Comparison of ENCODE assay signal across 21 cellular contexts in the genomic region with DNA sequence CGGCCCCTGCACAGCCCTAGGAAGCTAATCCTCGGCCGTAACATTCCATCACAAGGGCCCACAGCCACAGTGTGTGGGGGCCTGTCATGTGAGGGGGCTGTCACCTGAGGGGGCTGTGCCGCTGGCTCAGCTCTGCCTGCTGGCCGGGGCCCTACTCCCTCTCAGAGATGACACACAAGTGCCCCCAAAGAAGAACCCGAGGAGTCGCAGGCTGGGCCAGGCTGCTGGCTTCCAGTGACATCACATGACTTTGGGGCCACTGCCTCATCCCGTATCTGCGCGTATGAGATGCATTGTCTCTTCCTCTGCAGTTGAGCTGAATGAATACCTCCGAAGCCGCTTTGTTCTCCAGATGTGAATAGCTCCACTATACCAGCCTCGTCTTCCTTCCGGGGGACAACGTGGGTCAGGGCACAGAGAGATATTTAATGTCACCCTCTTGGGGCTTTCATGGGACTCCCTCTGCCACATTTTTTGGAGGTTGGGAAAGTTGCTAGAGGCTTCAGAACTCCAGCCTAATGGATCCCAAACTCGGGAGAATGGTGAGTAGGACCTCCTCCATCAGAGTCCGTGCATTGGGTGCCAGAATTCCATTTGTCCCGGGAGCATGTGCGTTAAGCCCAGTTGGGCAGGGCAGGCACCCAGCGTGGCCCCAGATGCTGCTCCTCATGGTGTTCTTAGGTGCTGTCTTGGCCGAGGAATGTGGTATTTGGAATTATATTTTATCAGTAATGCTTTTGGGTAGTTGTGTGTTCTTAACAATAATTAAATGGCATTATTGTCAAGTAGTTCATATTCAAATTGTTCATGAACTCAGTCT. TPM values are rescaled to one million over a fixed set of nuclear protein-coding genes. Genes with fewer than 3 reads are reported as not detected.
A peak's percentile ranks its signal among the peaks of the same experiment; 100 is the strongest.
DNase-seq lines count a peak whose midpoint lies in the region; ATAC-seq, FAIRE-seq and TF ChIP-seq lines count a peak whose summit lies in the region.
"Had no signal": no experiment of that assay in that cellular context is flagged by ENCODE, and none has a peak within 500 bp of the region (broad histone marks: within the 10 kb centered on the region; RNA-seq: fewer than 3 reads in every experiment).

A gene with protein sequence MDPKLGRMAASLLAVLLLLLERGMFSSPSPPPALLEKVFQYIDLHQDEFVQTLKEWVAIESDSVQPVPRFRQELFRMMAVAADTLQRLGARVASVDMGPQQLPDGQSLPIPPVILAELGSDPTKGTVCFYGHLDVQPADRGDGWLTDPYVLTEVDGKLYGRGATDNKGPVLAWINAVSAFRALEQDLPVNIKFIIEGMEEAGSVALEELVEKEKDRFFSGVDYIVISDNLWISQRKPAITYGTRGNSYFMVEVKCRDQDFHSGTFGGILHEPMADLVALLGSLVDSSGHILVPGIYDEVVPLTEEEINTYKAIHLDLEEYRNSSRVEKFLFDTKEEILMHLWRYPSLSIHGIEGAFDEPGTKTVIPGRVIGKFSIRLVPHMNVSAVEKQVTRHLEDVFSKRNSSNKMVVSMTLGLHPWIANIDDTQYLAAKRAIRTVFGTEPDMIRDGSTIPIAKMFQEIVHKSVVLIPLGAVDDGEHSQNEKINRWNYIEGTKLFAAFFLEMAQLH (plus strand): TSS at position 351 of the 820 bp plus-strand sequence. CDS start 168 bp downstream, at position 519.

- H4K20me1 ChIP-seq in GM12878 (ENCODE audit: control insufficient read depth, insufficient read depth): no peaks in the 10 kb centered on the region

- H3K9me3 ChIP-seq in GM12878 (replicated peaks; ENCODE audit: control insufficient read depth, insufficient read depth, low read length): no peaks in the 10 kb centered on the region; the same call in 2 of the 3 replicates
- H3K9me3 ChIP-seq in upper lobe of left lung: no peaks in the 10 kb centered on the region

- H3K36me3 ChIP-seq in GM12878 (ENCODE audit: control insufficient read depth in 2 of 2, insufficient read depth in 2 of 2, low read length in 1 of 2) (no peaks in the 10 kb centered on the region), upper lobe of left lung (no peaks in the 10 kb centered on the region)

- no TSS peak for BruUV-seq in GM12878 (replicated peaks; lab: Mats Ljungman, UMichigan)

- no peak for DNase-seq in D721Med (ENCODE audit: insufficient read length, low spot score)
- DNase-seq in GM12878 (ENCODE audit: low read depth, low spot score): no peak
- peak; percentile 27 for DNase-seq in islet precursor cell
- peak; percentile 96 for DNase-seq in pons (ENCODE audit: low spot score)
- no peak for DNase-seq in GM10266 (ENCODE audit: extremely low spot score)
- no peak for DNase-seq in stimulated activated CD4-positive, alpha-beta T cell treated with anti-CD3 and anti-CD28 coated beads, Interleukin-15, amount 100 ng/mL, for 24 hours
- no peak for DNase-seq in upper lobe of left lung
- DNase-seq: activated CD4-positive, alpha-beta T cell treated with anti-CD3 and anti-CD28 coated beads, Interleukin-2, amount 10 ng/mL, durations not matched to agents 7 days and 5 days; activated effector memory CD4-positive, alpha-beta T cell treated with anti-CD3 and anti-CD28 coated beads, Interleukin-2, amount 50 U/mL, for 16 hours; foreskin melanocyte; Karpas-422; NCI-H1092; NCI-H2081; NCI-H446 treated with DMSO at 0.1 percent for 48 hours; T-helper 17 cell had no signal

- no peaks in the 10 kb centered on the region for H3K79me2 ChIP-seq in GM12878 (ENCODE audit: control insufficient read depth, insufficient read depth, low read length)

- no peaks in the 10 kb centered on the region; a peak in 1 of 4 replicates for H3K27me3 ChIP-seq in GM12878 (replicated peaks in 1 of 2; ENCODE audit: control insufficient read depth in 2 of 2, insufficient read depth in 2 of 2, low read length in 1 of 2)
- H3K27me3 ChIP-seq in upper lobe of left lung: no peaks in the 10 kb centered on the region

- FAIRE-seq in D721Med (lab: Jason Lieb, UNC) (peak; percentile 38), GM12878 (lab: Jason Lieb, UNC) (no peak)
- FAIRE-seq: RCC 7860 had no signal

- H3K4me1 ChIP-seq in GM12878 (ENCODE audit: control insufficient read depth, insufficient read depth, low read length): peaks cover 5% of the 10 kb centered on the region
- H3K4me1 ChIP-seq in upper lobe of left lung: no peaks in the 10 kb centered on the region

- intact Hi-C loops in GM12878 (cut with micrococcal nuclease; ENCODE audit: unreplicated experiment): no loop called here

- ATAC-seq in GM12878 (no peak), GM19035 (IDR thresholded peaks at IDR 0.05; ENCODE audit: unreplicated experiment) (no peak), upper lobe of left lung (ENCODE audit: low FRiP score in 2 of 2) (no peak)
- ATAC-seq: T-helper 17 cell had no signal

- RAD21 ChIA-PET in GM12878 (lab: Charles Lee; ENCODE audit: unreplicated experiment): no interaction called here

- TF ChIP-seq CTCF in D721Med (IDR thresholded peaks at IDR 0.05; ENCODE audit: insufficient read depth, missing control alignments) (no peak), GM12878 (IDR thresholded peaks at IDR 0.05 in 2 of 3, conservative IDR thresholded peaks at IDR 0.05 in 1 of 3; ENCODE audit: control insufficient read depth in 2 of 3, extremely low read depth in 1 of 3, insufficient read depth in 1 of 3, low read depth in 3 of 3, low read length in 3 of 3) (no peak), GM10266 (IDR thresholded peaks at IDR 0.05; ENCODE audit: control insufficient read depth, insufficient read depth, low read depth, missing control alignments) (no peak), upper lobe of left lung (IDR thresholded peaks at IDR 0.05) (no peak)

- 66% methylated on average over 21 of the region's 21 CpGs for WGBS in GM12878 (ENCODE audit: insufficient coverage, insufficient replicate concordance, low lambda C conversion rate, missing lambda C conversion rate)
- 91 to 92% methylated on average over 17 to 21 of the region's 21 CpGs for WGBS in upper lobe of left lung, 2 donors

- CTCF ChIA-PET in GM12878 (lab: Yijun Ruan, JAX): no interaction called here

- H3K27ac ChIP-seq in GM12878 (ENCODE audit: control insufficient read depth, insufficient read depth) (no peak within 1 kb of the TSS), upper lobe of left lung (no peak within 1 kb of the TSS)
- H3K27ac ChIP-seq: C4-2B, epithelial cell of prostate had no signal

- SMC1A ChIA-PET in GM12878 (lab: Charles Lee; ENCODE audit: uncharacterized antibody, unreplicated experiment): no interaction called here

- no peak for TF ChIP-seq EP300 in GM12878 (IDR thresholded peaks at IDR 0.05; ENCODE audit: borderline replicate concordance in 1 of 2, control insufficient read depth in 1 of 2, low read depth in 2 of 2, low read length in 2 of 2)
- TF ChIP-seq EP300 in upper lobe of left lung (IDR thresholded peaks at IDR 0.05): no peak

- in situ Hi-C loops in GM12878 (cut with MboI): no loop called here

- no peak for TF ChIP-seq RAD21 in GM12878 (IDR thresholded peaks at IDR 0.05; ENCODE audit: insufficient read depth, low read depth, low read length)

- H3K4me3 ChIP-seq in GM12878: no peak within 1 kb of the TSS
- H3K4me3 ChIP-seq in upper lobe of left lung: no peak within 1 kb of the TSS

- TF ChIP-seq POLR2A in GM12878 (IDR thresholded peaks at IDR 0.05; ENCODE audit: low read depth, low read length) (no peak), upper lobe of left lung (IDR thresholded peaks at IDR 0.05) (no peak)

- POLR2A ChIA-PET in GM12878 (lab: Charles Lee): no interaction called here

- no peak within 1 kb of the TSS for H2AFZ ChIP-seq in GM12878 (ENCODE audit: control insufficient read depth, low read depth, low read length)

- H3K4me2 ChIP-seq in GM12878 (ENCODE audit: control insufficient read depth, insufficient read depth): peak within 1 kb of the TSS; percentile 32; the same call in 1 of the 2 replicates

- H3K9ac ChIP-seq in GM12878 (ENCODE audit: control insufficient read depth, insufficient read depth, low read length): no peak within 1 kb of the TSS

TF ChIP-seq in GM12878, 131 proteins besides CTCF, POLR2A, EP300 and RAD21:
- no peak for TF ChIP-seq NR2F1 (conservative IDR thresholded peaks at IDR 0.05)

RNA-seq across cellular contexts. Expression of the gene that starts here (rescaled TPM):
- total RNA-seq in GM12878 (2013; cell fraction: nucleolus; rRNA removed): 0.39 TPM in 1 of 2 replicates, not detected in the other
- not detected in 2 replicates for total RNA-seq in GM12878 (2014; rRNA removed)
- not detected in 2 replicates for total RNA-seq in GM12878 (2014; rRNA removed; fragmentation: Illumina TruSeq; extraction: Trizol)
- total RNA-seq in GM12878 (2021): not detected in 2 replicates
- not detected for polyA plus RNA-seq in GM12878 (2011; ENCODE audit: low read depth)
- polyA plus RNA-seq in GM12878 (2011; rRNA removed): not detected in 2 replicates
- 0.09 TPM in 1 of 2 replicates, not detected in the other for polyA plus RNA-seq in GM12878 (2011; cell fraction: cytosol; rRNA removed)
- 0.28 and 0.42 TPM in 2 replicates for polyA plus RNA-seq in GM12878 (2011; cell fraction: nucleus; rRNA removed)
- 0.03 and 0.11 TPM in 2 replicates for polyA plus RNA-seq in GM12878 (2012)
- polyA plus RNA-seq in GM12878 (2014; fragmentation: Illumina TruSeq; extraction: Trizol): 0.04 TPM in 1 of 2 replicates, not detected in the other
- polyA plus RNA-seq in GM12878 (2014; fragmentation: Nextera tagmentation; extraction: Ambion mirVana): not detected
- not detected in 2 replicates for polyA plus RNA-seq in GM12878 (2014; rRNA removed)
- polyA plus RNA-seq in GM12878 (2016; fragmentation: Nextera tagmentation; extraction: Ambion mirVana): under 1 TPM in 1 of 2 experiments, not detected in 1; 0.05 TPM
- polyA minus RNA-seq in GM12878 (2011; rRNA and poly(A)+ RNA removed): not detected in 2 replicates
- not detected in 2 replicates for polyA minus RNA-seq in GM12878 (2011; cell fraction: cytosol; rRNA and poly(A)+ RNA removed)
- not detected in 2 replicates for polyA minus RNA-seq in GM12878 (2011; cell fraction: nucleus; rRNA and poly(A)+ RNA removed)
- not detected for total RNA-seq in upper lobe of left lung
- total RNA-seq: activated CD4-positive, alpha-beta T cell treated with anti-CD3 and anti-CD28 coated beads, Interleukin-2, amount 10 ng/mL, durations not matched to agents 7 days and 5 days; bronchial epithelial cell; dermis microvascular lymphatic vessel endothelial cell had no signal

Comparison
In these comparisons a context has a peak if more than half of its experiments do, and no peak if none do; other contexts are left out.
1. DNase-seq: peak in islet precursor cell (single experiment) and pons (single experiment); none in D721Med (single experiment), GM12878 (single experiment), GM10266 (single experiment), stimulated activated CD4-positive, alpha-beta T cell treated with anti-CD3 and anti-CD28 coated beads, Interleukin-15, amount 100 ng/mL, for 24 hours (single experiment) and upper lobe of left lung (0 of 2).